ENCODE assay signal across 16 cellular contexts in the genomic region with DNA sequence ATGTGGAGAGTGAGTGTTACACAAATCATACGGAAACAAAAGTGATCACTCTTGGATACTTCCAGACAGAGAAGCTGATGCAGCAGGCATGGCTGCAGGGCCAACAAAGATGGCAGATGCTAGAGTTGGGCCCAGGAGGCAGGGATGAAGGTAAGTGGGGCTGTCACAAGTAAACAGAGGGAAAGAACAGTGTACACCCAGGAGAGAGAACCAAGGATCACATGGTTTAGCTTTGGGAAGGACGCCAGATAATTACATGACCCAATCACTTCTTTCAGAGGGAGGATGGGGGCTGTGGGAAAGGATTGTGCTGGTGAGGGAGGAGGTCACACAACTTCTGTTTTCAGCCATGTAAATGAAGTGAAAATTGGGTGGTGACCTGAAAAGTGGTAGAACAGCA.
DNase-seq lines count a peak whose midpoint lies in the region; ATAC-seq and TF ChIP-seq lines count a peak whose summit lies in the region.
"Had no signal": no experiment of that assay in that cellular context is flagged by ENCODE, and none has a peak within 500 bp of the region (broad histone marks: within the 10 kb centered on the region; RNA-seq: fewer than 3 reads in every experiment).

No MANE protein-coding gene starts in this region.

- H3K4me3 ChIP-seq in fibroblast of pulmonary artery (replicated peaks; ENCODE audit: low read depth, low read length), result no peak overlapping the region
- no peak overlapping the region for H3K4me3 ChIP-seq in A673 (ENCODE audit: low read depth, low read length, poor library complexity, severe bottlenecking)
- H3K4me3 ChIP-seq: HAP-1, SJSA1 had no signal

- intact Hi-C loops in A673 (cut with micrococcal nuclease; ENCODE audit: unreplicated experiment), result loop anchor here (5.0 kb wide), 1 partner anchor 182 kb away; the partner anchor contains the start of gene NAMPT

- H3K9me3 ChIP-seq in A673 (ENCODE audit: low read depth, low read length, poor library complexity, severe bottlenecking), result no peaks in the 10 kb centered on the region
- H3K9me3 ChIP-seq: BE2C, HAP-1, SJSA1 had no signal

- CTCF ChIA-PET in A673 (lab: Charles Lee), result no interaction called here

- BruUV-seq in A673 (replicated peaks; lab: Mats Ljungman, UMichigan), result no TSS peak

- no peaks in the 10 kb centered on the region for H3K27me3 ChIP-seq in A673 (replicated peaks; ENCODE audit: insufficient read depth, low read depth, low read length, poor library complexity)
- H3K27me3 ChIP-seq: BE2C, SJSA1 had no signal

- TF ChIP-seq CTCF in GM10266 (IDR thresholded peaks at IDR 0.05; ENCODE audit: control insufficient read depth, insufficient read depth, low read depth, missing control alignments) (no peak), fibroblast of pulmonary artery (IDR thresholded peaks at IDR 0.05; ENCODE audit: low read length, missing control alignments) (no peak), A673 (conservative IDR thresholded peaks at IDR 0.05; ENCODE audit: low read depth, low read length) (no peak)

- POLR2A ChIA-PET in A673 (lab: Charles Lee; ENCODE audit: low non-redundant PET), result no interaction called here

- H3K27ac ChIP-seq in A673 (ENCODE audit: low read depth, low read length, poor library complexity, severe bottlenecking), result no peak overlapping the region
- H3K27ac ChIP-seq: SJSA1 had no signal

- peaks cover 4% of the 10 kb centered on the region for H3K4me1 ChIP-seq in A673 (ENCODE audit: insufficient read depth, low read length, poor library complexity, severe bottlenecking)
- H3K4me1 ChIP-seq: BE2C, HAP-1, SJSA1 had no signal

- DNase-seq in GM10266 (ENCODE audit: extremely low spot score), result peak; percentile 14
- peak; percentile 28 for DNase-seq in NCI-H69 (lab: John Stamatoyannopoulos, UW)
- DNase-seq in fibroblast of pulmonary artery (ENCODE audit: low read depth), result peak; percentile 31
- DNase-seq in stimulated activated CD8-positive, alpha-beta memory T cell treated with anti-CD3 and anti-CD28 coated beads, Interleukin-4, amount 100 ng/mL, for 48 hours, result no peak
- DNase-seq in activated CD4-positive, CD25-positive, alpha-beta regulatory T cell (lab: John Stamatoyannopoulos, UW), result no peak
- no peak for DNase-seq in A673 (ENCODE audit: low spot score)
- DNase-seq: BE2C; CD4-positive, alpha-beta memory T cell; DMS79 treated with DMSO at 0.1 percent for 48 hours; MM.1S; NCI-H1417; NCI-H2029; NCI-H2171 treated with DMSO at 0.1 percent for 48 hours had no signal

- ATAC-seq in GM18868 (IDR thresholded peaks at IDR 0.05; ENCODE audit: unreplicated experiment), result peak; percentile 26

- H3K36me3 ChIP-seq in A673 (ENCODE audit: insufficient read depth, low read length, poor library complexity, severe bottlenecking), result no peaks in the 10 kb centered on the region
- H3K36me3 ChIP-seq: BE2C, HAP-1, SJSA1 had no signal

Comparison
In these comparisons a context has a peak if more than half of its experiments do, and no peak if none do; other contexts are left out.
1. DNase-seq: peak in GM10266 (single experiment), NCI-H69 (single experiment) and fibroblast of pulmonary artery (single experiment); none in stimulated activated CD8-positive, alpha-beta memory T cell treated with anti-CD3 and anti-CD28 coated beads, Interleukin-4, amount 100 ng/mL, for 48 hours (single experiment), activated CD4-positive, CD25-positive, alpha-beta regulatory T cell (0 of 4) and A673 (single experiment).